27 cellular contexts compared by ENCODE assay signal in the genomic region with DNA sequence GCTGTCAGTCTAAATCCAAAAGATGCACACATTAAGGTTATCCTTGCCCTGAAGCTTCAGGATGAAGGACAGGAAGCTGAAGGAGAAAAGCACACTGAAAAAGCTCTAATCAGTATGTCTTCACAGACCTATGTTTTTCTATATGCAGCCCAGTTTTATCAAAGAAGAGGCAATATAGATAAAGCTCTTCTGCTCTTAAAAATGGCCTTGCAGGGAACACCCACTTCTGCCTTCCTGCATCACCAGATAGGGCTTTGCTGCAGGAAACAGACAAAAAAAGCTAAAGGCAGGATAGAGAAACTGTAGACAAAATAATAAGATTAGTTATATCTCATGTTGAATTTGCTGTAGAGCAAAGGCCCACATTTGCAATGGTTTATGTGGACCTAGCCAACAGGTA. TPM values are rescaled to one million over a fixed set of nuclear protein-coding genes. Genes with fewer than 3 reads are reported as not detected.
"Had no signal": no experiment of that assay in that cellular context is flagged by ENCODE, and none has a peak within 500 bp of the region (broad histone marks: within the 10 kb centered on the region; RNA-seq: fewer than 3 reads in every experiment).

No MANE protein-coding gene starts in this region.

- H3K27ac ChIP-seq: KMS-11, PC-9, Peyer's patch, SJSA1, SK-N-MC had no signal

- H3K4me2 ChIP-seq: PC-9 had no signal

- H3K4me1 ChIP-seq: SJSA1 had no signal

- H3K4me3 ChIP-seq: PC-9, Peyer's patch, SJSA1, SK-N-MC had no signal

- H3K36me3 ChIP-seq: Peyer's patch, SJSA1 had no signal

- DNase-seq: IMR-90, Kasumi-1, MV-4-11, NCI-H1048, NCI-H1105, NCI-H1417, NCI-H1436 treated with DMSO at 0.1 percent for 48 hours, NCI-H1694, NCI-H187 treated with DMSO at 0.1 percent for 48 hours, NCI-H2029 treated with DMSO at 0.1 percent for 48 hours, NCI-H2227 treated with DMSO at 0.1 percent for 48 hours, NCI-H446, NCI-H510A, NCI-H524 treated with DMSO at 0.1 percent for 48 hours, NCI-H69, NCI-H774, PC-9, Peyer's patch, Right ventricle myocardium superior, SIG-M5 had no signal

- H3K9me3 ChIP-seq: Peyer's patch, SJSA1 had no signal

- H2AFZ ChIP-seq: PC-9 had no signal

- H3K27me3 ChIP-seq: Peyer's patch, SJSA1 had no signal

- ATAC-seq: HepG2 had no signal

RNA-seq across cellular contexts. Expression of gene IFIT1B, which starts 14.9 kb away (rescaled TPM):
- total RNA-seq: HepG2, HT-29, IMR-90, MCF 10A, PC-9, Peyer's patch, Right ventricle myocardium superior, RPMI7951, SJSA1 had no signal
- polyA plus RNA-seq: HepG2, IMR-90 had no signal
